In genomic region chr12:47997321-47997720, GRCh38 we compare ENCODE assay signal across 22 cellular contexts. TPM values are rescaled to one million over a fixed set of nuclear protein-coding genes. Genes with fewer than 3 reads are reported as not detected.
"Had no signal": no experiment of that assay in that cellular context is flagged by ENCODE, and none has a peak within 500 bp of the region (broad histone marks: within the 10 kb centered on the region; RNA-seq: fewer than 3 reads in every experiment).

No MANE protein-coding gene starts in this region.

- DNase-seq: activated B cell treated with CpG ODN at 0.5 μM for 24 hours; activated CD4-positive, alpha-beta T cell treated with anti-CD3 and anti-CD28 coated beads, Interleukin-2, amount 10 ng/mL, durations not matched to agents 24 days and 14 days; activated CD8-positive, alpha-beta T cell treated with anti-CD3 and anti-CD28 coated beads for 36 hours; activated naive CD4-positive, alpha-beta T cell; activated naive CD8-positive, alpha-beta T cell treated with anti-CD3 and anti-CD28 coated beads for 36 hours; activated T-cell treated with anti-CD3 and anti-CD28 coated beads, Interleukin-2, amount 50 U/mL, for 1 hour; amniotic stem cell; foreskin melanocyte; glutamatergic neuron; hippocampal formation; left ventricle myocardium inferior; naive B cell; right cardiac atrium; small intestine; stimulated activated CD4-positive, alpha-beta T cell treated with anti-CD3 and anti-CD28 coated beads, Interleukin-15, amount 100 ng/mL, for 24 hours; stimulated activated CD4-positive, alpha-beta T cell treated with anti-CD3 and anti-CD28 coated beads, Interleukin-4, amount 100 ng/mL, for 1 hour; upper lobe of left lung had no signal

- ATAC-seq: activated CD8-positive, alpha-beta T cell treated with anti-CD3 and anti-CD28 coated beads for 36 hours; activated T-helper 17 cell treated with anti-CD3 and anti-CD28 coated beads, Interleukin-2, amount 50 U/mL, for 72 hours; right cardiac atrium; stimulated activated naive CD8-positive, alpha-beta T cell treated with anti-CD3 and anti-CD28 coated beads, Interleukin-15, amount 100 ng/mL, for 72 hours had no signal

RNA-seq across cellular contexts. Expression of gene COL2A1, which starts 7.0 kb away (rescaled TPM):
- total RNA-seq: activated B cell treated with CpG ODN at 0.5 μM for 24 hours; activated T-helper 17 cell treated with anti-CD3 and anti-CD28 coated beads, Interleukin-2, amount 50 U/mL, for 72 hours; dermis microvascular lymphatic vessel endothelial cell; fibroblast of lung; left ventricle myocardium inferior; mononuclear cell; right cardiac atrium had no signal
